ENCODE assay signal across 21 cellular contexts in the genomic region with DNA sequence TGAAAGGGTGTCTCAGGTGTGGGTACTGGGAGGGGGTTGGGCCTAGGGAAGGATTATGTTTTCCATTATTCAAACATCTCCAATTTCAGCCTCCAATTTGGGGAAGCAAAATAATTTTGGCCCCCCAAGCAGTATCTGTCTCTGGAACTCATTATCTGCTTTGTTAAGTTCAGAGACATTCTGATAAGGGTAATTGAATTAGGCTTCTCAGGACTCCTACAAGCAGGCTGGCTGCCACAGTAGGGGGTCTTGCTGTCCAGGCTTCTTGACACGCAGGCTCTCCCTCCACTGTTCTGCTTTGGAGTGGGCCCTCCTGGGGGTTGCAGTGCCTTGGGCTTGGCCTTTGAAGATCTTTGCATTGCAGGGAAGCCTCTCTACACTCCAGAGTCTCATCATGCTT.
"Had no signal": no experiment of that assay in that cellular context is flagged by ENCODE, and none has a peak within 500 bp of the region (broad histone marks: within the 10 kb centered on the region; RNA-seq: fewer than 3 reads in every experiment).

No MANE protein-coding gene starts in this region.

- DNase-seq: activated B cell treated with CpG ODN at 0.5 μM for 24 hours; activated CD4-positive, alpha-beta memory T cell treated with anti-CD3 and anti-CD28 coated beads for 36 hours; activated CD4-positive, alpha-beta T cell treated with anti-CD3 and anti-CD28 coated beads for 4 hours; activated effector memory CD4-positive, alpha-beta T cell treated with anti-CD3 and anti-CD28 coated beads, Interleukin-2, amount 50 U/mL, for 16 hours; activated naive CD4-positive, alpha-beta T cell treated with anti-CD3 and anti-CD28 coated beads, Interleukin-2, amount 10 ng/mL, durations not matched to agents 7 days and 5 days; activated T-cell treated with anti-CD3 and anti-CD28 coated beads for 4 hours; body of pancreas; effector CD8-positive, alpha-beta T cell; foreskin melanocyte; left ventricle myocardium superior; mammary epithelial cell; spleen; stimulated activated CD4-positive, alpha-beta T cell treated with anti-CD3 and anti-CD28 coated beads, Interleukin-4, amount 100 ng/mL, for 1 hour; stimulated activated naive CD4-positive, alpha-beta T cell; T-helper 17 cell; testis had no signal

- H3K36me3 Mint-ChIP-seq: activated CD4-positive, alpha-beta memory T cell treated with anti-CD3 and anti-CD28 coated beads for 36 hours; activated naive CD4-positive, alpha-beta T cell treated with anti-CD3 and anti-CD28 coated beads, Interleukin-2, amount 10 ng/mL, durations not matched to agents 7 days and 5 days; natural killer cell treated with Interleukin-12 subunit alpha and Interleukin-12 subunit beta and Interleukin-15 and Interleukin-18, amount 100 ng/mL, for 72 hours; type B pancreatic cell had no signal

- H3K9me3 Mint-ChIP-seq: activated B cell treated with CpG ODN at 0.5 μM for 24 hours; activated CD4-positive, alpha-beta memory T cell treated with anti-CD3 and anti-CD28 coated beads for 36 hours; activated naive CD4-positive, alpha-beta T cell treated with anti-CD3 and anti-CD28 coated beads, Interleukin-2, amount 10 ng/mL, durations not matched to agents 7 days and 5 days; dendritic cell treated with granulocyte-macrophage colony-stimulating factor and Interleukin-4, amounts not matched to agents 40 ng/mL and 50 ng/mL, for 4 days had no signal

- H3K27ac ChIP-seq: body of pancreas, hepatocyte, spleen, testis had no signal

- H3K27ac Mint-ChIP-seq: activated B cell treated with CpG ODN at 0.5 μM for 24 hours; activated CD4-positive, alpha-beta memory T cell treated with anti-CD3 and anti-CD28 coated beads for 36 hours; activated naive CD4-positive, alpha-beta T cell treated with anti-CD3 and anti-CD28 coated beads, Interleukin-2, amount 10 ng/mL, durations not matched to agents 7 days and 5 days; dendritic cell treated with granulocyte-macrophage colony-stimulating factor and Interleukin-4, amounts not matched to agents 40 ng/mL and 50 ng/mL, for 4 days; natural killer cell treated with Interleukin-12 subunit alpha and Interleukin-12 subunit beta and Interleukin-15 and Interleukin-18, amount 100 ng/mL, for 72 hours; progenitor cell of endocrine pancreas; T-helper 17 cell; type B pancreatic cell had no signal

- H3K9me3 ChIP-seq: body of pancreas, spleen, testis had no signal

- H3K4me3 Mint-ChIP-seq: activated B cell treated with CpG ODN at 0.5 μM for 24 hours; activated CD4-positive, alpha-beta memory T cell treated with anti-CD3 and anti-CD28 coated beads for 36 hours; activated naive CD4-positive, alpha-beta T cell treated with anti-CD3 and anti-CD28 coated beads, Interleukin-2, amount 10 ng/mL, durations not matched to agents 7 days and 5 days; dendritic cell treated with granulocyte-macrophage colony-stimulating factor and Interleukin-4, amounts not matched to agents 40 ng/mL and 50 ng/mL, for 4 days; natural killer cell treated with Interleukin-12 subunit alpha and Interleukin-12 subunit beta and Interleukin-15 and Interleukin-18, amount 100 ng/mL, for 72 hours; T-helper 17 cell had no signal

- H3K4me1 ChIP-seq: body of pancreas, spleen, testis had no signal

- H3K36me3 ChIP-seq: spleen had no signal

- H3K27me3 Mint-ChIP-seq: activated B cell treated with CpG ODN at 0.5 μM for 24 hours; activated CD4-positive, alpha-beta memory T cell treated with anti-CD3 and anti-CD28 coated beads for 36 hours; natural killer cell treated with Interleukin-12 subunit alpha and Interleukin-12 subunit beta and Interleukin-15 and Interleukin-18, amount 100 ng/mL, for 72 hours; T-helper 17 cell had no signal

- H3K4me1 Mint-ChIP-seq: activated B cell treated with CpG ODN at 0.5 μM for 24 hours; activated naive CD4-positive, alpha-beta T cell treated with anti-CD3 and anti-CD28 coated beads, Interleukin-2, amount 10 ng/mL, durations not matched to agents 7 days and 5 days; T-helper 17 cell had no signal

- ATAC-seq: body of pancreas; left ventricle myocardium superior; natural killer cell treated with Interleukin-12 subunit alpha and Interleukin-12 subunit beta and Interleukin-15 and Interleukin-18, amount 100 ng/mL, for 72 hours; T-helper 17 cell had no signal

- H3K4me3 ChIP-seq: body of pancreas, hepatocyte, spleen, testis had no signal

- H3K27me3 ChIP-seq: body of pancreas, hepatocyte, spleen, testis had no signal
